15 cellular contexts compared by ENCODE assay signal in the genomic region with DNA sequence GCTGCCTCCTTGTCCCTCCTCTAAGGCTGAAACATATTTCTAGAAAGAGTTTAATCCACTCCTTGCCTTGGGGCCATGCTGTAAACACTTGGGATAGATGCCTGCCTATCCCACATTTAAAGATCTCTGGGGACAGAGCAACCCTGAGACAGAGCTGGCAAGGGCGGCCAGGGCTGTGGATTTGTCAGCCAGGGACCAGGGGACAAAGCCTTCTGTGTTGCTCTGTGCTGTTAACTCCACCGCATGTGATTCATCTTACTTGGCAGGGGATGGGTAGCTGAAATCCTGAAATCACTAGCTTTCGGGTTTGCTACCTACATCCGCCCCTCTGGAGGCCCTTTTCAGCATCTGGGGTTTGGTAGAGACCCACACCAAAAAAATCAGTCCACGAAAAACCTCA.
DNase-seq lines count a peak whose midpoint lies in the region; ATAC-seq and TF ChIP-seq lines count a peak whose summit lies in the region.
"Had no signal": no experiment of that assay in that cellular context is flagged by ENCODE, and none has a peak within 500 bp of the region (broad histone marks: within the 10 kb centered on the region; RNA-seq: fewer than 3 reads in every experiment).

No MANE protein-coding gene starts in this region.

- no peak overlapping the region for H3K4me3 ChIP-seq in fibroblast of the aortic adventitia (ENCODE audit: low read depth, low read length)
- H3K4me3 ChIP-seq: cardiac muscle cell, right lobe of liver, suprapubic skin had no signal

- intact Hi-C loops in posterior vena cava (cut with DNase I): no loop called here

- in situ Hi-C loops in G401 (cut with HindIII; ENCODE audit: low sequenced_read_pairs) (no loop called here), SK-MEL-5 (cut with HindIII; ENCODE audit: low pct_unique_long_range_greater_than_20kb, low sequenced_read_pairs) (no loop called here)

- ATAC-seq in HG03039 (IDR thresholded peaks at IDR 0.05; ENCODE audit: unreplicated experiment) (no peak), HG03175 (IDR thresholded peaks at IDR 0.05; ENCODE audit: unreplicated experiment) (no peak)
- ATAC-seq: right lobe of liver had no signal

- no peak for TF ChIP-seq CTCF in fibroblast of the aortic adventitia (IDR thresholded peaks at IDR 0.05; ENCODE audit: insufficient read depth, low read length)

- peak; percentile 3 for DNase-seq in G401 (ENCODE audit: low spot score)
- peak; percentile 100 for DNase-seq in SK-MEL-5 (ENCODE audit: low read depth, low spot score)
- DNase-seq in fibroblast of the aortic adventitia (ENCODE audit: low read depth): peak; percentile 43
- peak; percentile 34 for DNase-seq in posterior vena cava (ENCODE audit: low spot score)
- DNase-seq in kidney tubule cell (ENCODE audit: low spot score): no peak
- no peak for DNase-seq in KG1 (lab: John Stamatoyannopoulos, UW)
- DNase-seq: activated CD4-positive, alpha-beta T cell treated with anti-CD3 and anti-CD28 coated beads, Interleukin-2, amount 50 U/mL, for 48 hours; CD4-positive, alpha-beta T cell; NCI-H2227 treated with DMSO at 0.1 percent for 48 hours; OCI-M1; right lobe of liver had no signal

Comparison
In these comparisons a context has a peak if more than half of its experiments do, and no peak if none do; other contexts are left out.
1. DNase-seq: peak in G401 (single experiment), SK-MEL-5 (single experiment), fibroblast of the aortic adventitia (single experiment) and posterior vena cava (single experiment); none in kidney tubule cell (single experiment) and KG1 (single experiment).